8 cellular contexts compared by ENCODE assay signal in the genomic region with DNA sequence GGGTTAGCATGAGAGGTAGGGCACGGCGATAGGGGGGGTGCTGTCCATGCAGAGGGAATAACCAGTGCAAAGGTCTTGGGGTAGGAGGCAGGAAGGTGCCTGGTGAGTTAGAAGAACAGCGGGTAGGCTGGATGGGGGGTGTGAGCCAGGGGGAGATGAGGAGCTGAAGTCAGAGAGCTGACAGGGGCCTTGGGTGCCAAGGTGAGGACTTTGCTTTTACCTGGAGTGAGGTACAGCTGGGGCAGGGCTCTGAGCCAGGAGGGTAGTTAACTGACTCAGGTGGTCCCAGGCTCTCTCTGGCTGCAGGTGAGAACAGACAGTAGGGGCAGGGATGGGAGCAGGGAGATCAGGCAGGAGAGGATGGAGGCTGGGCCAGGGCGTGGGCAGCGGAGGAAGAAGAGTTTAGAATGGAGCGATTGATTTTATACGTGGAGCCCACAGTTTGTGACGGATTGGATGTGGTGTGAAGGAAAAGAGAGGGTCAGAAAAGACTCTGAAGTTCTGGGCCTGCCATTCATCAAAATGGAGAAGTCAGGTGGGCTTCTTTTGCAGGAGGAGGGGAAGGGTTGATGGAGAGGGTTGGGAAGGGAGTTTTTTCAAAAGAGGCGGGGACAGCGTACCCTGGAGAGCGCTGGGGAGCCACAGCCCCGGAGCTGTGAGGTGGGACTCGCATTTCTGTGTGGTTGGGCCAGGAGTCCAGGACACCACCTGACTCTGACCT. TPM values are rescaled to one million over a fixed set of nuclear protein-coding genes. Genes with fewer than 3 reads are reported as not detected.
DNase-seq lines count a peak whose midpoint lies in the region; ATAC-seq and TF ChIP-seq lines count a peak whose summit lies in the region.

No MANE protein-coding gene starts in this region.

- peaks cover 53% of the 10 kb centered on the region for H3K4me1 Mint-ChIP-seq in T-helper 17 cell

- no peaks in the 10 kb centered on the region for H3K9me3 ChIP-seq in T-helper 17 cell (ENCODE audit: control insufficient read depth, low read length, poor library complexity, severe bottlenecking)
- H3K9me3 ChIP-seq in gastroesophageal sphincter = no peaks in the 10 kb centered on the region
- no peaks in the 10 kb centered on the region for H3K9me3 ChIP-seq in psoas muscle

- H3K36me3 Mint-ChIP-seq in T-helper 17 cell (ENCODE audit: low read depth) = peaks cover 9% of the 10 kb centered on the region

- intact Hi-C loops in psoas muscle (cut with DNase I) = no loop called here

- peak overlapping the region; percentile 95 to 99 (median 98) for H3K27ac ChIP-seq in gastroesophageal sphincter
- peak overlapping the region; percentile 94 for H3K27ac ChIP-seq in psoas muscle

- peak overlapping the region; percentile 95 for H3K27ac Mint-ChIP-seq in T-helper 17 cell

- TF ChIP-seq CTCF in GM06990 (IDR thresholded peaks at IDR 0.05; ENCODE audit: insufficient read depth, low read length, poor library complexity, severe bottlenecking) (no peak), gastroesophageal sphincter (IDR thresholded peaks at IDR 0.05) (no peak), psoas muscle (IDR thresholded peaks at IDR 0.05) (no peak)

- ATAC-seq in T-helper 17 cell = no peak
- no peak for ATAC-seq in gastroesophageal sphincter
- ATAC-seq in psoas muscle = peak in 1 of 4 donors; percentile 56
- ATAC-seq in HG03432 (IDR thresholded peaks at IDR 0.05; ENCODE audit: unreplicated experiment) = no peak

- TF ChIP-seq EP300 in gastroesophageal sphincter (IDR thresholded peaks at IDR 0.05) = no peak

- H3K4me3 ChIP-seq in GM06990 (replicated peaks; ENCODE audit: low read depth, low read length) (peak overlapping the region; percentile 84), gastroesophageal sphincter (peak overlapping the region; percentile 89 to 94), psoas muscle (peak overlapping the region; percentile 94)

- H3K27me3 Mint-ChIP-seq in T-helper 17 cell = no peaks in the 10 kb centered on the region

- H3K27me3 ChIP-seq in GM06990 (replicated peaks; ENCODE audit: control insufficient read depth, insufficient read depth, low read length) (no peaks in the 10 kb centered on the region), gastroesophageal sphincter (no peaks in the 10 kb centered on the region), psoas muscle (ENCODE audit: insufficient read depth in 3 of 3, low read length in 2 of 3) (no peaks in the 10 kb centered on the region)

- no peak for TF ChIP-seq POLR2A in gastroesophageal sphincter (IDR thresholded peaks at IDR 0.05)

- peaks cover 0 to 75% (median 29%) of the 10 kb centered on the region in 3 donors for H3K4me1 ChIP-seq in gastroesophageal sphincter
- H3K4me1 ChIP-seq in psoas muscle = peaks cover 15% of the 10 kb centered on the region

- no peak for DNase-seq in GM06990 (ENCODE audit: extremely low read depth, insufficient read length)
- DNase-seq in T-helper 17 cell = no peak
- DNase-seq in psoas muscle = peak in 1 of 2 donors; percentile 39
- no peak for DNase-seq in NCI-H146 (lab: John Stamatoyannopoulos, UW)
- no peak for DNase-seq in DMS53 (lab: John Stamatoyannopoulos, UW)
- DNase-seq in NCI-H69 (lab: John Stamatoyannopoulos, UW) = no peak

- H3K36me3 ChIP-seq in GM06990 (ENCODE audit: control insufficient read depth, insufficient read depth, low read length) = peaks cover 5% of the 10 kb centered on the region
- H3K36me3 ChIP-seq in gastroesophageal sphincter = peaks cover 0 to 9% of the 10 kb centered on the region in 2 donors
- H3K36me3 ChIP-seq in psoas muscle (ENCODE audit: insufficient read depth in 1 of 2, low read depth in 1 of 2) = peaks cover 0 to 6% of the 10 kb centered on the region in 2 donors

- peak overlapping the region; percentile 100 for H3K4me3 Mint-ChIP-seq in T-helper 17 cell

- WGBS in gastroesophageal sphincter (ENCODE audit: low coverage in 1 of 2), 2 donors = 36 to 37% methylated on average over 3 to 13 of the region's 13 CpGs
- WGBS in psoas muscle, 3 donors = 50 to 59% (median 57%) methylated on average over 13 of the region's 13 CpGs

RNA-seq across cellular contexts. Expression of a gene that starts 1.2 kb away (rescaled TPM):
- 100 to 1,000 TPM; 153 to 162 TPM for total RNA-seq in T-helper 17 cell
- 10 to 100 TPM; 22.0 to 40.0 (median 35.9) TPM for total RNA-seq in gastroesophageal sphincter
- 10 to 100 TPM; 36.3 to 55.0 (median 38.3) TPM for total RNA-seq in psoas muscle
- 10 to 100 TPM; 15.6 to 33.4 (median 17.4) TPM for polyA plus RNA-seq in psoas muscle

RNA-seq across cellular contexts. Expression of a gene that starts 31.3 kb away (rescaled TPM):
- 1 to 10 TPM; 1.9 to 6.2 TPM for total RNA-seq in T-helper 17 cell
- total RNA-seq in gastroesophageal sphincter = 10 to 100 TPM in 2 of 4 donors, 1 to 10 TPM in 2; 5.3 to 13.2 (median 9.5) TPM
- 100 to 1,000 TPM in 3 of 4 donors, 10 to 100 TPM in 1; 95.9 to 345 (median 218) TPM for total RNA-seq in psoas muscle
- 100 to 1,000 TPM in 2 of 3 donors, 10 to 100 TPM in 1; 55.6 to 282 (median 248) TPM for polyA plus RNA-seq in psoas muscle

RNA-seq across cellular contexts. Expression of a gene that starts 34.9 kb away (rescaled TPM):
- 10 to 100 TPM; 15.1 to 15.5 TPM for total RNA-seq in T-helper 17 cell
- 10 to 100 TPM in 1 of 4 donors, 1 to 10 TPM in 3; 6.5 to 10.2 (median 7.3) TPM for total RNA-seq in gastroesophageal sphincter
- 1 to 10 TPM; 1.5 to 4.2 (median 2.0) TPM for total RNA-seq in psoas muscle
- 1 to 10 TPM in 1 of 3 donors, under 1 TPM in 2; 0.83 to 1.3 (median 0.93) TPM for polyA plus RNA-seq in psoas muscle

RNA-seq across cellular contexts. Expression of a gene that starts 42.6 kb away (rescaled TPM):
- under 1 TPM in 1 of 2 donors, not detected in 1; 0.89 TPM for total RNA-seq in T-helper 17 cell
- 1 to 10 TPM in 1 of 4 donors, under 1 TPM in 2, not detected in 1; 0.17 to 1.2 (median 0.27) TPM for total RNA-seq in gastroesophageal sphincter
- total RNA-seq in psoas muscle = 10 to 100 TPM in 2 of 4 donors, 1 to 10 TPM in 2; 2.5 to 17.7 (median 8.1) TPM
- 10 to 100 TPM in 1 of 3 donors, 1 to 10 TPM in 2; 1.6 to 12.6 (median 5.2) TPM for polyA plus RNA-seq in psoas muscle

Comparison
In these comparisons a context has a peak if more than half of its experiments do, and no peak if none do; other contexts are left out.
1. RNA of a gene that starts 31.3 kb away (total RNA-seq): 95.9 to 345 TPM in psoas muscle; 5.3 to 13.2 TPM in gastroesophageal sphincter and 1.9 to 6.2 TPM in T-helper 17 cell; every median in the first group is over 4 times any median in the second.
2. Peak in every context shown above with its lines, with median percentiles within 50 percentile points of each other: H3K4me3 ChIP-seq.